ENCODE assay signal across 7 cellular contexts in the genomic region with DNA sequence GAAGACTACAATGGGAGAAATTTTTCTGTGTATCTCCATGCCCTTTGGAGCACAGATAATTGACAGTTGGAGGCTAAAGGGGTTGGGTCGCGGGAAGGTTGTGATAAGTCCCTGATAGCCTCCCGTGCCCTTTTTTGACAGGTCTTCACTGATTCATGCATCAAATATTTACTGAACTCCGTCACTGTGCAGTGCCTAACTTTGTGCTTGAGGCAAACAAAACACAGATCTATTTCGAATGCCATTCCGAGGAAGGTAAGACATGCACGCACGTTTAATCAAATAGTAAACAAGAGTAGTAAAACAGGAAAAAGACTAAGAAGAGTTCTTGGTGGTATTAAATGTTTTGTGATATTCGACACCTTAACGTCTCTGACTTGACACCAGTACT. TPM values are rescaled to one million over a fixed set of nuclear protein-coding genes. Genes with fewer than 3 reads are reported as not detected.
DNase-seq lines count a peak whose midpoint lies in the region; ATAC-seq and TF ChIP-seq lines count a peak whose summit lies in the region.

No MANE protein-coding gene starts in this region.

- peaks cover 33% of the 10 kb centered on the region for H3K79me2 ChIP-seq in H9 (ENCODE audit: insufficient read depth, low read length)

- peaks cover 20 to 23% of the 10 kb centered on the region in 2 experiments for H3K4me1 Mint-ChIP-seq in H9
- H3K4me1 Mint-ChIP-seq in progenitor cell of endocrine pancreas (ENCODE audit: low read depth): peaks cover 31% of the 10 kb centered on the region

- H2BK15ac ChIP-seq in H9 (ENCODE audit: low read depth, low read length): no peak overlapping the region

- H3K27me3 ChIP-seq in H9 (ENCODE audit: insufficient read depth, low read length) (no peaks in the 10 kb centered on the region), Panc1 (ENCODE audit: control insufficient read depth, insufficient read depth, low read length) (no peaks in the 10 kb centered on the region)

- no peak overlapping the region for H3K14ac ChIP-seq in H9 (ENCODE audit: insufficient read depth, low read length)

- TF ChIP-seq CTCF in H9 (conservative IDR thresholded peaks at IDR 0.05) (no peak), Panc1 (IDR thresholded peaks at IDR 0.05) (no peak), epithelial cell of proximal tubule (conservative IDR thresholded peaks at IDR 0.05; ENCODE audit: low read depth, low read length) (no peak), progenitor cell of endocrine pancreas (IDR thresholded peaks at IDR 0.05; ENCODE audit: unreplicated experiment) (no peak)

- no peaks in the 10 kb centered on the region; the same call in 1 of the 2 replicates for H3K36me3 ChIP-seq in Panc1 (ENCODE audit: control insufficient read depth, insufficient read depth, low read length)

- peak overlapping the region; percentile 97 for H3K4me2 ChIP-seq in H9 (ENCODE audit: insufficient read depth, insufficient read length, low read length)

- H2BK12ac ChIP-seq in H9 (ENCODE audit: insufficient read length, low read depth, low read length): no peak overlapping the region

- peaks cover 4% of the 10 kb centered on the region for H3K27me3 Mint-ChIP-seq in H9 (ENCODE audit: low read depth)
- peaks cover 3% of the 10 kb centered on the region for H3K27me3 Mint-ChIP-seq in progenitor cell of endocrine pancreas

- no peak overlapping the region for H4K8ac ChIP-seq in H9 (replicated peaks; ENCODE audit: insufficient read length, low read depth, low read length)

- peaks cover 2% of the 10 kb centered on the region for H3K79me1 ChIP-seq in H9 (ENCODE audit: insufficient read depth, low read depth, low read length, poor library complexity, severe bottlenecking)

- H3K4me3 ChIP-seq in Panc1 (ENCODE audit: low read depth in 2 of 2, low read length in 2 of 2): peak overlapping the region; percentile 94 to 100
- H3K4me3 ChIP-seq in epithelial cell of proximal tubule (ENCODE audit: low read depth, low read length): peak overlapping the region; percentile 75

- in situ Hi-C loops in Panc1 (cut with HindIII; ENCODE audit: low pct_unique_long_range_greater_than_20kb, low sequenced_read_pairs): no loop called here

- DNase-seq in H9 (no peak), Panc1 (ENCODE audit: low read depth, low spot score) (no peak), epithelial cell of proximal tubule (ENCODE audit: low read depth) (no peak), progenitor cell of endocrine pancreas (ENCODE audit: low spot score, unreplicated experiment) (no peak)

- no peak overlapping the region for H2AFZ ChIP-seq in H9 (ENCODE audit: low read length)

- POLR2A ChIA-PET in Panc1 (lab: Charles Lee): no interaction called here

- H3K4ac ChIP-seq in H9 (ENCODE audit: low read depth, low read length): no peak overlapping the region

- H3K18ac ChIP-seq in H9 (ENCODE audit: insufficient read length, low read depth, low read length): no peak overlapping the region

- no TSS peak for BruUV-seq in Panc1 (replicated peaks; lab: Mats Ljungman, UMichigan)

- H2BK5ac ChIP-seq in H9 (ENCODE audit: insufficient read length, low read length): no peak overlapping the region

- H3K36me3 Mint-ChIP-seq in H9 (ENCODE audit: insufficient read depth in 1 of 3, low read depth in 3 of 3) (peaks cover 6 to 19% (median 13%) of the 10 kb centered on the region in 3 experiments; a peak in 5 of 7 replicates), progenitor cell of endocrine pancreas (ENCODE audit: insufficient read depth) (no peaks in the 10 kb centered on the region)

- CTCF ChIA-PET in Panc1 (lab: Charles Lee): no interaction called here

- H3K9ac ChIP-seq in H9 (ENCODE audit: extremely low read depth, insufficient read length, low read length): peak overlapping the region; percentile 62

- H3K27ac ChIP-seq in H9 (ENCODE audit: insufficient read length, low read depth, low read length) (no peak overlapping the region), Panc1 (ENCODE audit: low read length) (peak overlapping the region; percentile 97)

- H3K23ac ChIP-seq in H9 (ENCODE audit: insufficient read length, low read depth, low read length): no peak overlapping the region

- H4K20me1 ChIP-seq in H9 (ENCODE audit: control insufficient read depth, insufficient read depth, insufficient read length): no peaks in the 10 kb centered on the region

- H3K23me2 ChIP-seq in H9 (ENCODE audit: insufficient read length, low read depth, low read length, poor library complexity, severe bottlenecking): peaks cover 6% of the 10 kb centered on the region

- no peaks in the 10 kb centered on the region for H3K4me1 ChIP-seq in H9 (ENCODE audit: insufficient read depth, low read length)
- H3K4me1 ChIP-seq in Panc1 (ENCODE audit: control insufficient read depth, insufficient read depth, low read length): peaks cover 12% of the 10 kb centered on the region; the same call in 1 of the 2 replicates

- intact Hi-C loops in Panc1 (cut with micrococcal nuclease; ENCODE audit: unreplicated experiment): loop anchor here (5.0 kb wide), 1 partner anchor 54 kb away; the partner anchor contains the start of gene PSMD4

- H3K27ac Mint-ChIP-seq in H9: peak overlapping the region; percentile 95 to 99 (median 99); a peak in 6 of 7 replicates
- peak overlapping the region; percentile 100 for H3K27ac Mint-ChIP-seq in progenitor cell of endocrine pancreas

- H4K5ac ChIP-seq in H9 (ENCODE audit: insufficient read length, low read depth, low read length): no peak overlapping the region

- no peak overlapping the region for H3T11ph ChIP-seq in H9 (ENCODE audit: low read length)

- no peak overlapping the region for H3K56ac ChIP-seq in H9 (ENCODE audit: insufficient read length, low read depth, low read length)

- no peak overlapping the region for H2AK5ac ChIP-seq in H9 (ENCODE audit: insufficient read length, low read length)

- no peak overlapping the region for H2BK120ac ChIP-seq in H9 (ENCODE audit: low read depth, low read length, poor library complexity, severe bottlenecking)

- H3K4me3 Mint-ChIP-seq in H9 (peak overlapping the region; percentile 94 to 99), progenitor cell of endocrine pancreas (ENCODE audit: low read depth) (peak overlapping the region; percentile 97)

- ATAC-seq in Panc1: peak; percentile 6
- ATAC-seq in HG02884 (IDR thresholded peaks at IDR 0.05; ENCODE audit: unreplicated experiment): no peak
- no peak for ATAC-seq in GM18858 (IDR thresholded peaks at IDR 0.05; ENCODE audit: unreplicated experiment)
- ATAC-seq in GM18511 (IDR thresholded peaks at IDR 0.05; ENCODE audit: unreplicated experiment): no peak

- no peak overlapping the region for H2BK20ac ChIP-seq in H9 (ENCODE audit: low read depth, low read length, poor library complexity, severe bottlenecking)

- H3K9me3 ChIP-seq in H9 (ENCODE audit: control insufficient read depth, low read depth, low read length): no peaks in the 10 kb centered on the region
- no peaks in the 10 kb centered on the region for H3K9me3 ChIP-seq in Panc1 (ENCODE audit: control insufficient read depth, insufficient read depth, low read depth, low read length)

- H3K9me3 Mint-ChIP-seq in H9: peaks cover 2% of the 10 kb centered on the region in 2 experiments; a peak in 2 of 5 replicates
- H3K9me3 Mint-ChIP-seq in progenitor cell of endocrine pancreas (ENCODE audit: low read depth): no peaks in the 10 kb centered on the region

- H4K91ac ChIP-seq in H9 (ENCODE audit: insufficient read length, low read depth, low read length): no peak overlapping the region

- WGBS in H9 (ENCODE audit: extremely low coverage, insufficient read length, low lambda C conversion rate): no CpG with 5 or more reads among the region's 10 CpGs

RNA-seq across cellular contexts. Expression of gene PIP5K1A, which starts 0.5 kb away (rescaled TPM):
- total RNA-seq in H9 (2021): 94.6 and 101 TPM in 2 replicates
- 78.9 TPM for total RNA-seq in Panc1 (2021; ENCODE audit: unreplicated experiment)
- polyA plus RNA-seq in Panc1 (2012; ENCODE audit: insufficient read length): 41.9 TPM
- total RNA-seq in epithelial cell of proximal tubule: 62.1 and 68.9 TPM in 2 replicates
- 84.0 and 95.5 TPM in 2 replicates for total RNA-seq in progenitor cell of endocrine pancreas

RNA-seq across cellular contexts. Expression of gene VPS72, which starts 7.9 kb away (rescaled TPM):
- total RNA-seq in H9 (2021) (90.3 and 91.4 TPM in 2 replicates), Panc1 (2021; ENCODE audit: unreplicated experiment) (71.5 TPM), epithelial cell of proximal tubule (68.6 and 87.0 TPM in 2 replicates), progenitor cell of endocrine pancreas (110 and 119 TPM in 2 replicates)
- 63.8 TPM for polyA plus RNA-seq in Panc1 (2012; ENCODE audit: insufficient read length)

RNA-seq across cellular contexts. Expression of gene TMOD4, which starts 22.1 kb away (rescaled TPM):
- 0.42 and 1.6 TPM in 2 replicates for total RNA-seq in H9 (2021)
- 0.80 TPM for total RNA-seq in Panc1 (2021; ENCODE audit: unreplicated experiment)
- polyA plus RNA-seq in Panc1 (2012; ENCODE audit: insufficient read length): 0.56 TPM
- 0.46 TPM in 1 of 2 replicates, not detected in the other for total RNA-seq in epithelial cell of proximal tubule
- 1.5 and 2.0 TPM in 2 replicates for total RNA-seq in progenitor cell of endocrine pancreas

RNA-seq across cellular contexts. Expression of gene SCNM1, which starts 31.9 kb away (rescaled TPM):
- total RNA-seq in H9 (2021): 54.1 and 60.5 TPM in 2 replicates
- total RNA-seq in Panc1 (2021; ENCODE audit: unreplicated experiment): 36.5 TPM
- 45.2 TPM for polyA plus RNA-seq in Panc1 (2012; ENCODE audit: insufficient read length)
- total RNA-seq in epithelial cell of proximal tubule: 44.9 and 47.8 TPM in 2 replicates
- 47.1 and 52.0 TPM in 2 replicates for total RNA-seq in progenitor cell of endocrine pancreas

RNA-seq across cellular contexts. Expression of gene LYSMD1, which starts 32.2 kb away (rescaled TPM):
- total RNA-seq in H9 (2021) (5.8 and 6.7 TPM in 2 replicates), Panc1 (2021; ENCODE audit: unreplicated experiment) (5.1 TPM), epithelial cell of proximal tubule (4.5 and 7.2 TPM in 2 replicates), progenitor cell of endocrine pancreas (12.8 and 14.0 TPM in 2 replicates)
- 6.5 TPM for polyA plus RNA-seq in Panc1 (2012; ENCODE audit: insufficient read length)
